In genomic region chr13:99386911-99387788, GRCh38 we compare ENCODE assay signal across 8 cellular contexts.
DNase-seq lines count a peak whose midpoint lies in the region; ATAC-seq and FAIRE-seq lines count a peak whose summit lies in the region.

No MANE protein-coding gene starts in this region.

- DNase-seq in AG08396 (ENCODE audit: low spot score) (peak; percentile 39), GM19239 (ENCODE audit: insufficient read length, low spot score) (peak; percentile 77), KG1 (lab: John Stamatoyannopoulos, UW) (peak; percentile 30), cerebellar cortex (ENCODE audit: low spot score) (peak; percentile 33), mesenteric fat pad (ENCODE audit: low spot score) (peak; percentile 33)
- DNase-seq in stimulated activated naive CD4-positive, alpha-beta T cell (lab: John Stamatoyannopoulos, UW), result peak; percentile 70 to 88 (median 78)

- peak; percentile 99 for FAIRE-seq in GM19239 (lab: Jason Lieb, UNC)

- peak; percentile 58 to 62 for ATAC-seq in activated CD4-positive, CD25-positive, alpha-beta regulatory T cell treated with anti-CD3 and anti-CD28 coated beads, Interleukin-2, amount 50 U/mL, for 24 hours
- no peak for ATAC-seq in GM21825 (IDR thresholded peaks at IDR 0.05; ENCODE audit: unreplicated experiment)
